17 cellular contexts compared by ENCODE assay signal in the genomic region with DNA sequence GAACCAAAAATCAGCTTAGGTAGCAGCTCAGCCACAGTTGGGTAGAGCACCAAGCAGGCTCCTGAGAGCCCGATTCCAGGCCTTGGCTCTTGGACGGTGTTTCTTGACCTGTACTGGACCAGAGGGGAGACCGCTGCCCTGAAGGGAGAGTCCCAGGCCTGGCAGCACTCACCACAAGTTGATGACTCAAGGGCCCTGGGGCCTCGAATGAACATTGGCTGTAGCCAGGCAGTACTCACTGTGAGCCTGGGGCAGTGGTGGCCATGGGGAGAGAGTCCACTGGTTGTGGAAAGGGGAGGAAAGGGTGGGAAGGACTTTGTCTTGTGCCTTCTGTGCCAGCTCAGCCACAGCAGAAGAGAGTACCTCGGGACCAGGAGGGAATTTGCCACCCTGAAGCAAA.
DNase-seq lines count a peak whose midpoint lies in the region; ATAC-seq and TF ChIP-seq lines count a peak whose summit lies in the region.
"Had no signal": no experiment of that assay in that cellular context is flagged by ENCODE, and none has a peak within 500 bp of the region (broad histone marks: within the 10 kb centered on the region; RNA-seq: fewer than 3 reads in every experiment).

No MANE protein-coding gene starts in this region.

- CTCF ChIA-PET in PC-3 (lab: Charles Lee) = no interaction called here

- H3K79me2 ChIP-seq in PC-3 (ENCODE audit: low read length) = no peaks in the 10 kb centered on the region

- H3K4me2 ChIP-seq in PC-3 (ENCODE audit: low read length) = no peak overlapping the region

- no peak overlapping the region for H3K27ac ChIP-seq in PC-3 (ENCODE audit: low read length)
- no peak overlapping the region for H3K27ac ChIP-seq in endodermal cell (ENCODE audit: low read depth, low read length)
- H3K27ac ChIP-seq: epithelial cell of prostate, gastrocnemius medialis, left lung, right lobe of liver had no signal

- H3K9ac ChIP-seq in PC-3 (ENCODE audit: low read length) (no peak overlapping the region), endodermal cell (ENCODE audit: extremely low read depth, low read length, poor library complexity, severe bottlenecking) (no peak overlapping the region)

- no peaks in the 10 kb centered on the region for H3K27me3 ChIP-seq in PC-3 (ENCODE audit: low read length)
- no peaks in the 10 kb centered on the region for H3K27me3 ChIP-seq in endodermal cell (ENCODE audit: control insufficient read depth, insufficient read depth, low read length, poor library complexity, severe bottlenecking)
- H3K27me3 ChIP-seq: gastrocnemius medialis, left lung, right lobe of liver had no signal

- H3K27ac Mint-ChIP-seq in endodermal cell = no peak overlapping the region
- H3K27ac Mint-ChIP-seq: activated naive CD8-positive, alpha-beta T cell; brain had no signal

- DNase-seq in PC-3 (peak; percentile 4), endodermal cell (peak; percentile 51), sciatic nerve (ENCODE audit: low spot score) (no peak), retina (no peak)
- DNase-seq in stimulated activated CD4-positive, alpha-beta T cell treated with anti-CD3 and anti-CD28 coated beads, Interleukin-1b, Interleukin-23, amount 100 ng/mL, for 48 hours = no peak
- DNase-seq: activated T-cell treated with anti-CD3 and anti-CD28 coated beads, Interleukin-2, amount 50 U/mL, for 1 hour; AML-193; gastrocnemius medialis; Karpas-422; stimulated activated CD4-positive, alpha-beta T cell treated with anti-CD3 and anti-CD28 coated beads, Interleukin-2, amount 100 ng/mL, for 24 hours had no signal

- 81 to 84% methylated on average over 2 to 5 of the region's 5 CpGs for WGBS in endodermal cell (ENCODE audit: insufficient coverage in 1 of 2, insufficient read length in 1 of 2), 2 experiments

- H3K4me3 Mint-ChIP-seq in endodermal cell = no peak overlapping the region
- H3K4me3 Mint-ChIP-seq: activated naive CD8-positive, alpha-beta T cell; brain had no signal

- H4K20me1 ChIP-seq in PC-3 (ENCODE audit: low read length) = no peaks in the 10 kb centered on the region

- ATAC-seq in GM21786 (IDR thresholded peaks at IDR 0.05; ENCODE audit: unreplicated experiment) (peak; percentile 54), PC-3 (no peak), sciatic nerve (peak; percentile 58), HG03439 (IDR thresholded peaks at IDR 0.05; ENCODE audit: unreplicated experiment) (no peak)
- ATAC-seq: gastrocnemius medialis, left lung, right lobe of liver had no signal

- POLR2A ChIA-PET in PC-3 (lab: Charles Lee; ENCODE audit: unreplicated experiment) = no interaction called here

- no peak overlapping the region for H3K4me3 ChIP-seq in PC-3 (ENCODE audit: low read length)
- no peak overlapping the region for H3K4me3 ChIP-seq in endodermal cell (ENCODE audit: low read length)
- H3K4me3 ChIP-seq: gastrocnemius medialis, left lung, right lobe of liver had no signal

- BruUV-seq in PC-3 (replicated peaks; lab: Mats Ljungman, UMichigan) = no TSS peak

- H3K36me3 ChIP-seq in PC-3 (ENCODE audit: low read depth, low read length) (no peaks in the 10 kb centered on the region), endodermal cell (ENCODE audit: control insufficient read depth, insufficient read depth, low read length) (no peaks in the 10 kb centered on the region)
- H3K36me3 ChIP-seq: gastrocnemius medialis, left lung, right lobe of liver had no signal

- H3K9me3 ChIP-seq in PC-3 (ENCODE audit: low read length) (no peaks in the 10 kb centered on the region), endodermal cell (ENCODE audit: control insufficient read depth, low read length) (no peaks in the 10 kb centered on the region)
- H3K9me3 ChIP-seq: gastrocnemius medialis, left lung, right lobe of liver had no signal

- H3K9me2 ChIP-seq in PC-3 (replicated peaks; ENCODE audit: low read length) = no peaks in the 10 kb centered on the region

- no peaks in the 10 kb centered on the region for H3K4me1 ChIP-seq in PC-3 (ENCODE audit: insufficient read depth, low read length)
- no peaks in the 10 kb centered on the region for H3K4me1 ChIP-seq in endodermal cell (ENCODE audit: control insufficient read depth, insufficient read depth, low read length)
- H3K4me1 ChIP-seq: gastrocnemius medialis, left lung, right lobe of liver had no signal

- H3K36me3 Mint-ChIP-seq in endodermal cell (ENCODE audit: low read depth) = no peaks in the 10 kb centered on the region
- H3K36me3 Mint-ChIP-seq: activated naive CD8-positive, alpha-beta T cell; brain had no signal

- intact Hi-C loops in PC-3 (cut with micrococcal nuclease) (no loop called here), sciatic nerve (cut with DNase I) (no loop called here)

- H3K27me3 Mint-ChIP-seq in endodermal cell (ENCODE audit: insufficient read depth) = no peaks in the 10 kb centered on the region
- H3K27me3 Mint-ChIP-seq: activated naive CD8-positive, alpha-beta T cell; brain had no signal

- H2AFZ ChIP-seq in PC-3 (ENCODE audit: low read length) = no peak overlapping the region

- no peak for TF ChIP-seq CTCF in PC-3 (conservative IDR thresholded peaks at IDR 0.05; ENCODE audit: low read depth, low read length)
- TF ChIP-seq CTCF in endodermal cell (conservative IDR thresholded peaks at IDR 0.05) = no peak

- H3F3A ChIP-seq in PC-3 (ENCODE audit: low read length, unreplicated experiment) = no peaks in the 10 kb centered on the region

- no peaks in the 10 kb centered on the region for H3K9me3 Mint-ChIP-seq in endodermal cell
- H3K9me3 Mint-ChIP-seq: brain had no signal

- H3K4me1 Mint-ChIP-seq in endodermal cell = peaks cover 10% of the 10 kb centered on the region
- H3K4me1 Mint-ChIP-seq: brain had no signal

Comparison
In these comparisons a context has a peak if more than half of its experiments do, and no peak if none do; other contexts are left out.
1. ATAC-seq: peak in GM21786 (single experiment) and sciatic nerve (single experiment); none in PC-3 (single experiment) and HG03439 (single experiment).
2. DNase-seq: peak in PC-3 (single experiment) and endodermal cell (single experiment); none in sciatic nerve (single experiment), stimulated activated CD4-positive, alpha-beta T cell treated with anti-CD3 and anti-CD28 coated beads, Interleukin-1b, Interleukin-23, amount 100 ng/mL, for 48 hours (single experiment) and retina (single experiment).